Comparison of ENCODE assay signal across 22 cellular contexts in the genomic region with DNA sequence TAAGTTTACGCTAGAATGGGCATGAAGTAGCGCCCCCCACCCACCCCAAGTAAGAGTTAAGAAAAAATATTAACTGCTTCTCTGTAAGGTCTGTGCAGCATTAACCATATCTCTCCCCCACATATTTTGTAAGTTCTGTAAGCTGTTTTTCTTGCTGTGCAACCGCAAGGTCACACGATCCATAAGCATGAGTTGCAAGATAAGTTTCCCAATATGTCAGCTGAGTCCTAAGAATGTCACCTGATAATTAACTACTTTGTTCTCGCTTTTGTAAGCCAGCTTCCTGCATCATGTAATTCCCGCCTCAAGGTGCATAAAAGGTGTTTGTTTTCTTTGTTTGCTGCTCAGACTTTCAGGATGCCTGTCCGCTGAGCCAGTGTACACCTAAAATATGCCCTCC.
DNase-seq lines count a peak whose midpoint lies in the region; ATAC-seq, FAIRE-seq and TF ChIP-seq lines count a peak whose summit lies in the region.
"Had no signal": no experiment of that assay in that cellular context is flagged by ENCODE, and none has a peak within 500 bp of the region (broad histone marks: within the 10 kb centered on the region; RNA-seq: fewer than 3 reads in every experiment).

No MANE protein-coding gene starts in this region.

- ATAC-seq in pancreas, result peak; percentile 43 to 69 (median 66)
- ATAC-seq: activated T-cell treated with anti-CD3 and anti-CD28 coated beads, Interleukin-2, amount 50 U/mL, for 4 hours; CD8-positive, alpha-beta T cell; left colon; WTC11 had no signal

- no peak overlapping the region for H2BK5ac ChIP-seq in neuronal stem cell (ENCODE audit: low read length)

- H3K14ac ChIP-seq in neuronal stem cell (ENCODE audit: low read length), result no peak overlapping the region

- no peak overlapping the region for H2BK12ac ChIP-seq in neuronal stem cell (ENCODE audit: low read length)

- no peak overlapping the region for H2AFZ ChIP-seq in neuronal stem cell (ENCODE audit: low read length)

- TF ChIP-seq CTCF in HL-60 (IDR thresholded peaks at IDR 0.05; ENCODE audit: insufficient read depth, low read length) (no peak), fibroblast of the aortic adventitia (IDR thresholded peaks at IDR 0.05; ENCODE audit: insufficient read depth, low read length) (no peak), pancreas (IDR thresholded peaks at IDR 0.05) (no peak)

- no peak overlapping the region for H2BK15ac ChIP-seq in neuronal stem cell (ENCODE audit: low read length)

- H3K27me3 ChIP-seq in HL-60 (ENCODE audit: insufficient read depth, poor library complexity, severe bottlenecking) (no peaks in the 10 kb centered on the region), pancreas (no peaks in the 10 kb centered on the region), neuronal stem cell (ENCODE audit: control insufficient read depth in 3 of 3, insufficient read depth in 3 of 3, low read depth in 1 of 3, low read length in 3 of 3) (no peaks in the 10 kb centered on the region)
- H3K27me3 ChIP-seq: stomach, tibial nerve had no signal

- no peak overlapping the region for H2AK5ac ChIP-seq in neuronal stem cell (ENCODE audit: low read depth, low read length)

- H3K4me1 ChIP-seq in pancreas (no peaks in the 10 kb centered on the region), neuronal stem cell (ENCODE audit: control insufficient read depth in 2 of 2, insufficient read depth in 1 of 2, low read depth in 1 of 2, low read length in 2 of 2) (no peaks in the 10 kb centered on the region)
- H3K4me1 ChIP-seq: stomach, tibial nerve had no signal

- no peak overlapping the region for H3K4ac ChIP-seq in neuronal stem cell (ENCODE audit: low read length)

- no peaks in the 10 kb centered on the region for H3K79me1 ChIP-seq in neuronal stem cell (ENCODE audit: low read depth, low read length)

- WGBS in pancreas, 2 donors, result 32 to 41% methylated on average over 7 of the region's 7 CpGs
- WGBS in neuronal stem cell (ENCODE audit: extremely low coverage in 2 of 2, insufficient read length in 2 of 2, insufficient replicate concordance in 1 of 2), 2 donors, result no CpG with 5 or more reads among the region's 7 CpGs

- no peak overlapping the region for H3K18ac ChIP-seq in neuronal stem cell (ENCODE audit: low read length)

- no peak overlapping the region for H4K91ac ChIP-seq in neuronal stem cell (ENCODE audit: low read depth, low read length, poor library complexity)

- H3K9me3 ChIP-seq in pancreas (no peaks in the 10 kb centered on the region), neuronal stem cell (replicated peaks in 1 of 2; ENCODE audit: control insufficient read depth in 2 of 2, insufficient read depth in 1 of 2, low read depth in 1 of 2, low read length in 2 of 2) (no peaks in the 10 kb centered on the region)
- H3K9me3 ChIP-seq: stomach, tibial nerve had no signal

- no peak overlapping the region for H3K4me2 ChIP-seq in neuronal stem cell (ENCODE audit: insufficient read depth, low read length, poor library complexity, severe bottlenecking)

- H4K8ac ChIP-seq in neuronal stem cell (ENCODE audit: low read depth, low read length), result no peak overlapping the region

- no peak overlapping the region for H2BK120ac ChIP-seq in neuronal stem cell (ENCODE audit: low read depth, low read length)

- H3K27ac ChIP-seq in HL-60 (replicated peaks) (peak overlapping the region; percentile 47), pancreas (peak overlapping the region in 1 of 4 donors; percentile 37), neuronal stem cell (replicated peaks; ENCODE audit: low read length) (no peak overlapping the region)
- H3K27ac ChIP-seq: stomach, tibial nerve had no signal

- H3K36me3 ChIP-seq in pancreas (no peaks in the 10 kb centered on the region), neuronal stem cell (replicated peaks in 1 of 2; ENCODE audit: control insufficient read depth in 2 of 2, insufficient read depth in 2 of 2, low read length in 2 of 2) (no peaks in the 10 kb centered on the region)
- H3K36me3 ChIP-seq: stomach, tibial nerve had no signal

- H3K23ac ChIP-seq in neuronal stem cell (ENCODE audit: low read depth, low read length, poor library complexity), result no peak overlapping the region

- intact Hi-C loops in pancreas (cut with DNase I), result no loop called here

- FAIRE-seq in RCC 7860 (lab: Jason Lieb, UNC) (no peak), pancreas (lab: Jason Lieb, UNC) (no peak)

- no peak overlapping the region for H3K4me3 ChIP-seq in HL-60 (replicated peaks; ENCODE audit: insufficient read depth, low read length)
- no peak overlapping the region for H3K4me3 ChIP-seq in fibroblast of the aortic adventitia (ENCODE audit: low read depth, low read length)
- H3K4me3 ChIP-seq in pancreas, result no peak overlapping the region
- no peak overlapping the region for H3K4me3 ChIP-seq in neuronal stem cell (ENCODE audit: low read length in 2 of 2)
- H3K4me3 ChIP-seq: stomach, tibial nerve had no signal

- DNase-seq in HL-60 (ENCODE audit: low read depth in 1 of 2, low spot score in 1 of 2), result peak; percentile 68 to 91
- peak; percentile 41 for DNase-seq in RCC 7860 (ENCODE audit: low spot score)
- peak; percentile 48 for DNase-seq in fibroblast of the aortic adventitia (ENCODE audit: low read depth)
- DNase-seq in pancreas, result no peak
- DNase-seq in NCI-H2196 treated with DMSO at 0.1 percent for 48 hours (lab: John Stamatoyannopoulos, UW; ENCODE audit: unreplicated experiment), result no peak
- DNase-seq in stimulated activated CD4-positive, alpha-beta T cell treated with anti-CD3 and anti-CD28 coated beads, Interleukin-1b, Interleukin-23, amount 100 ng/mL, for 48 hours, result no peak
- no peak for DNase-seq in hepatic stellate cell (ENCODE audit: low spot score)
- no peak for DNase-seq in neuronal stem cell (ENCODE audit: low spot score)
- DNase-seq: activated CD4-positive, alpha-beta T cell treated with anti-CD3 and anti-CD28 coated beads, Interleukin-2, amount 10 ng/mL, durations not matched to agents 7 days and 5 days; activated T-cell treated with anti-CD3 and anti-CD28 coated beads, Interleukin-2, amount 50 U/mL, for 4 hours; CD8-positive, alpha-beta T cell; GOT3; left colon; NCI-H2081 treated with DMSO at 0.1 percent for 48 hours; NCI-H774; SHP77; stimulated activated CD8-positive, alpha-beta memory T cell treated with anti-CD3 and anti-CD28 coated beads, Interleukin-4, amount 100 ng/mL, for 48 hours; stomach; SW 1271; T-helper 9 cell had no signal

- H3K9ac ChIP-seq in neuronal stem cell (ENCODE audit: low read depth, low read length, poor library complexity), result no peak overlapping the region

Comparison
In these comparisons a context has a peak if more than half of its experiments do, and no peak if none do; other contexts are left out.
1. DNase-seq: peak in HL-60 (2 of 2), RCC 7860 (single experiment) and fibroblast of the aortic adventitia (single experiment); none in pancreas (0 of 6), NCI-H2196 treated with DMSO at 0.1 percent for 48 hours (single experiment), stimulated activated CD4-positive, alpha-beta T cell treated with anti-CD3 and anti-CD28 coated beads, Interleukin-1b, Interleukin-23, amount 100 ng/mL, for 48 hours (single experiment), hepatic stellate cell (single experiment) and neuronal stem cell (single experiment).